In the genomic region with DNA sequence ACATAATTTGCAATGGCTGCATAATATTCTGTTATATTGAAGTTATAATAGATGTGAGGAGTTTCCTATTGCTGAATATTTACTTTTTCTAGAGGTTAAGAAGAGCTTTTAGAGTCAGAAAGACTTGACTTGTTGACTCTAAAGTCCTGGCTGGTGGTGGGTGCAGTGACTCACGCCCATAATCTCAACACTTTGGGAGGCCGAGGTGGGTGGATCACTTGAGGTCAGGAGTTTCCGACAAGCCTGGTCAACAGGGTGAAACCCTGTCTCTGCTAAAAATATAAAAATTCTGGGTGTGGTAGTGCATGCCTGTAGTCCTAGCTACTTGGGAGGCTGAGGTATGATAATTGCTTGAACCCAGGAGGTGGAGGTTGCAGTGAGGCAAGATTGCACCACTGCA, we compare ENCODE assay signal across 22 cellular contexts. TPM values are rescaled to one million over a fixed set of nuclear protein-coding genes. Genes with fewer than 3 reads are reported as not detected.
DNase-seq lines count a peak whose midpoint lies in the region; ATAC-seq and TF ChIP-seq lines count a peak whose summit lies in the region.
"Had no signal": no experiment of that assay in that cellular context is flagged by ENCODE, and none has a peak within 500 bp of the region (broad histone marks: within the 10 kb centered on the region; RNA-seq: fewer than 3 reads in every experiment).

No MANE protein-coding gene starts in this region.

- peak; percentile 66 for DNase-seq in A172 (ENCODE audit: low spot score)
- peak; percentile 60 for DNase-seq in RPMI7951 (ENCODE audit: low read depth)
- DNase-seq in fibroblast of villous mesenchyme (ENCODE audit: low read depth): peak; percentile 74
- no peak for DNase-seq in NCI-H146 treated with DMSO at 0.1 percent for 48 hours (lab: John Stamatoyannopoulos, UW; ENCODE audit: unreplicated experiment)
- no peak for DNase-seq in amygdala (lab: John Stamatoyannopoulos, UW)
- DNase-seq in anterior cingulate cortex (lab: John Stamatoyannopoulos, UW): no peak
- DNase-seq: activated CD4-positive, alpha-beta T cell treated with anti-CD3 and anti-CD28 coated beads, Interleukin-2, amount 10 ng/mL, durations not matched to agents 7 days and 5 days; activated naive CD4-positive, alpha-beta T cell treated with anti-CD3 and anti-CD28 coated beads, Interleukin-2, amount 10 ng/mL, durations not matched to agents 7 days and 5 days; body of pancreas; CD4-positive, CD25-positive, alpha-beta regulatory T cell; cortex of kidney; DMS53; GM23248; left ventricle myocardium superior; NCI-H1436 treated with DMSO at 0.1 percent for 48 hours; NCI-H2227 treated with DMSO at 0.1 percent for 48 hours; nucleus accumbens; RPMI8226; sigmoid colon; stimulated activated CD4-positive, alpha-beta T cell treated with anti-CD3 and anti-CD28 coated beads, Interleukin-1b, Interleukin-23, amount 100 ng/mL, for 48 hours had no signal

- ATAC-seq in GM18867 (IDR thresholded peaks at IDR 0.05; ENCODE audit: unreplicated experiment) (peak; percentile 59), HG03520 (IDR thresholded peaks at IDR 0.05; ENCODE audit: unreplicated experiment) (no peak)
- ATAC-seq: body of pancreas, left ventricle myocardium superior had no signal

- TF ChIP-seq CTCF in fibroblast of villous mesenchyme (IDR thresholded peaks at IDR 0.05; ENCODE audit: insufficient read depth, low read depth, low read length): no peak

- H3K4me3 ChIP-seq in fibroblast of villous mesenchyme (ENCODE audit: low read depth, low read length): no peak overlapping the region
- H3K4me3 ChIP-seq: body of pancreas, GM23248, sigmoid colon had no signal

RNA-seq across cellular contexts. Expression of a gene that starts 33.9 kb away (rescaled TPM):
- 28.3 and 33.2 TPM in 2 replicates for total RNA-seq in A172 (2014; rRNA removed; shearing (Covaris generic))
- total RNA-seq in RPMI7951 (2014; rRNA removed; shearing (Covaris generic)): 19.8 and 25.7 TPM in 2 replicates
- total RNA-seq in fibroblast of villous mesenchyme: 20.3 and 27.4 TPM in 2 replicates

Comparison
In these comparisons a context has a peak if more than half of its experiments do, and no peak if none do; other contexts are left out.
1. DNase-seq: peak in A172 (single experiment), RPMI7951 (single experiment) and fibroblast of villous mesenchyme (single experiment); none in NCI-H146 treated with DMSO at 0.1 percent for 48 hours (single experiment), amygdala (0 of 56) and anterior cingulate cortex (0 of 58).